In the genomic region with DNA sequence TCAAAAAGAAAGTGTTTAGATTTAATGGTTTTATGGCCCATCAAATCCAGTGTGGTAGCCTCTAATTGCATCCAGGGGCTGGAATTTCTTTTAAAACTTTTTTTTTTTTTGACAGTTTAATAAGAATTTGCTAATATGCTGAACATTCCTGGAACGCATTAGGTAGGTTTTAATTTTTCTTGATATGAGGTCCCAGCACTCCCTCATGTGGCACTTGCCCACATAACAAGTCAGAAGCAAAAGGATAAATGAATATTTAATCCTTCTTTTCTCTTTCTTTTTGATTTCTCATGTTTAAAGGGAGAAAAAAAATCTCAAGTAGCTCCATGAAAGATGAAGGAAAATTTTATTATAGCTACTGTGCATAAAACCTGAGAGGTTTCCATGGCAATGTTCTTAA, we compare ENCODE assay signal across 9 cellular contexts. TPM values are rescaled to one million over a fixed set of nuclear protein-coding genes. Genes with fewer than 3 reads are reported as not detected.
DNase-seq lines count a peak whose midpoint lies in the region; ATAC-seq and TF ChIP-seq lines count a peak whose summit lies in the region.
"Had no signal": no experiment of that assay in that cellular context is flagged by ENCODE, and none has a peak within 500 bp of the region (broad histone marks: within the 10 kb centered on the region; RNA-seq: fewer than 3 reads in every experiment).

No MANE protein-coding gene starts in this region.

- H3K9ac ChIP-seq in SU-DHL-6 (ENCODE audit: low read length), result no peak overlapping the region

- H3F3A ChIP-seq in SU-DHL-6 (ENCODE audit: insufficient read depth), result no peaks in the 10 kb centered on the region

- no peaks in the 10 kb centered on the region for H4K20me1 ChIP-seq in SU-DHL-6 (ENCODE audit: low read depth, low read length)

- H3K9me3 Mint-ChIP-seq in stimulated activated effector memory CD8-positive, alpha-beta T cell treated with anti-CD3 and anti-CD28 coated beads, Interleukin-12 subunit alpha, Interleukin-12 subunit beta, amount 100 ng/mL, for 72 hours, result no peaks in the 10 kb centered on the region

- DNase-seq in ACHN, result peak; percentile 4
- peak in 2 of 3 donors; percentile 17 to 49 for DNase-seq in right cardiac atrium
- no peak for DNase-seq in NCI-H2107 treated with DMSO at 0.1 percent for 48 hours (lab: John Stamatoyannopoulos, UW; ENCODE audit: unreplicated experiment)
- DNase-seq in stimulated activated effector memory CD8-positive, alpha-beta T cell treated with anti-CD3 and anti-CD28 coated beads, Interleukin-12 subunit alpha, Interleukin-12 subunit beta, amount 100 ng/mL, for 72 hours (ENCODE audit: low spot score in 2 of 2), result no peak
- DNase-seq in ecto neural progenitor cell (ENCODE audit: low spot score), result no peak
- DNase-seq: glutamatergic neuron had no signal

- no peaks in the 10 kb centered on the region for H3K4me1 ChIP-seq in right cardiac atrium (ENCODE audit: control insufficient read depth, insufficient read depth, low read length)

- H3K36me3 ChIP-seq in SU-DHL-6 (ENCODE audit: low read length), result no peaks in the 10 kb centered on the region

- no peak overlapping the region for H3K4me2 ChIP-seq in SU-DHL-6 (ENCODE audit: low read depth, low read length, poor library complexity, severe bottlenecking)

- TF ChIP-seq CTCF in GM12873 (IDR thresholded peaks at IDR 0.05; ENCODE audit: insufficient read depth, low read depth, low read length, missing control alignments), result peak; percentile 8
- peak; percentile 22 for TF ChIP-seq CTCF in SU-DHL-6 (IDR thresholded peaks at IDR 0.05; ENCODE audit: insufficient read depth, low read length, poor library complexity, severe bottlenecking)

- in situ Hi-C loops in ACHN (cut with HindIII; ENCODE audit: low pct_ligation_motif_present, low pct_unique_long_range_greater_than_20kb, low sequenced_read_pairs), result no loop called here

- H3K79me2 ChIP-seq in SU-DHL-6 (ENCODE audit: insufficient read depth, low read length), result no peaks in the 10 kb centered on the region

- H3K4me1 Mint-ChIP-seq in stimulated activated effector memory CD8-positive, alpha-beta T cell treated with anti-CD3 and anti-CD28 coated beads, Interleukin-12 subunit alpha, Interleukin-12 subunit beta, amount 100 ng/mL, for 72 hours, result no peaks in the 10 kb centered on the region

- H3K4me3 ChIP-seq in SU-DHL-6 (ENCODE audit: insufficient read depth, low read length, poor library complexity, severe bottlenecking) (no peak overlapping the region), right cardiac atrium (ENCODE audit: low read length) (no peak overlapping the region)

- ATAC-seq in right cardiac atrium (no peak), HG02884 (IDR thresholded peaks at IDR 0.05; ENCODE audit: unreplicated experiment) (no peak)
- ATAC-seq in stimulated activated effector memory CD8-positive, alpha-beta T cell treated with anti-CD3 and anti-CD28 coated beads, Interleukin-12 subunit alpha, Interleukin-12 subunit beta, amount 100 ng/mL, for 72 hours, result no peak

- 27% methylated on average over 1 of the region's 1 CpG for WGBS in right cardiac atrium

- H2AFZ ChIP-seq in SU-DHL-6 (ENCODE audit: low read depth, low read length, severe bottlenecking), result no peak overlapping the region

- H3K36me3 Mint-ChIP-seq in stimulated activated effector memory CD8-positive, alpha-beta T cell treated with anti-CD3 and anti-CD28 coated beads, Interleukin-12 subunit alpha, Interleukin-12 subunit beta, amount 100 ng/mL, for 72 hours, result no peaks in the 10 kb centered on the region

- H3K27ac ChIP-seq in SU-DHL-6 (ENCODE audit: low read depth, low read length) (no peak overlapping the region), right cardiac atrium (ENCODE audit: low read length) (no peak overlapping the region)

- H3K9me3 ChIP-seq in SU-DHL-6 (ENCODE audit: insufficient read depth, low read length) (no peaks in the 10 kb centered on the region), right cardiac atrium (ENCODE audit: control insufficient read depth, low read length) (no peaks in the 10 kb centered on the region)

- H3K27me3 ChIP-seq in SU-DHL-6 (ENCODE audit: low read length) (no peaks in the 10 kb centered on the region), right cardiac atrium (ENCODE audit: control insufficient read depth, insufficient read depth) (no peaks in the 10 kb centered on the region)

- intact Hi-C loops in right cardiac atrium (cut with DNase I), result no loop called here

- no peak overlapping the region for H3K4me3 Mint-ChIP-seq in stimulated activated effector memory CD8-positive, alpha-beta T cell treated with anti-CD3 and anti-CD28 coated beads, Interleukin-12 subunit alpha, Interleukin-12 subunit beta, amount 100 ng/mL, for 72 hours

- H3K9me2 ChIP-seq in SU-DHL-6 (replicated peaks; ENCODE audit: insufficient read depth, low read length), result no peaks in the 10 kb centered on the region

- H3K27ac Mint-ChIP-seq in stimulated activated effector memory CD8-positive, alpha-beta T cell treated with anti-CD3 and anti-CD28 coated beads, Interleukin-12 subunit alpha, Interleukin-12 subunit beta, amount 100 ng/mL, for 72 hours, result no peak overlapping the region

RNA-seq across cellular contexts. Expression of a gene that starts 13.5 kb away (rescaled TPM):
- not detected for total RNA-seq in right cardiac atrium
- polyA plus RNA-seq in right cardiac atrium, result not detected

Comparison
In these comparisons a context has a peak if more than half of its experiments do, and no peak if none do; other contexts are left out.
1. DNase-seq: peak in ACHN (single experiment) and right cardiac atrium (2 of 3); none in NCI-H2107 treated with DMSO at 0.1 percent for 48 hours (single experiment), stimulated activated effector memory CD8-positive, alpha-beta T cell treated with anti-CD3 and anti-CD28 coated beads, Interleukin-12 subunit alpha, Interleukin-12 subunit beta, amount 100 ng/mL, for 72 hours (0 of 2) and ecto neural progenitor cell (single experiment).